In genomic region chr6:134821914-134822862, GRCh38 we compare ENCODE assay signal across 14 cellular contexts.
DNase-seq lines count a peak whose midpoint lies in the region; ATAC-seq and TF ChIP-seq lines count a peak whose summit lies in the region.
"Had no signal": no experiment of that assay in that cellular context is flagged by ENCODE, and none has a peak within 500 bp of the region (broad histone marks: within the 10 kb centered on the region; RNA-seq: fewer than 3 reads in every experiment).

No MANE protein-coding gene starts in this region.

- intact Hi-C loops in MCF 10A (cut with micrococcal nuclease) (loop anchor here (2.0 kb wide), 1 partner anchor 385 kb away; no protein-coding TSS in a partner anchor), breast epithelium (cut with DNase I; ENCODE audit: low total_unique reads) (loop anchor here (10.0 kb wide), 1 partner anchor 647 kb away; no protein-coding TSS in a partner anchor)

- H3K9ac ChIP-seq in mucosa of stomach (ENCODE audit: low read length), result peak overlapping the region; percentile 47

- BruUV-seq in MCF 10A (replicated peaks; lab: Mats Ljungman, UMichigan), result no TSS peak

- peaks cover 22% of the 10 kb centered on the region for H3K4me1 Mint-ChIP-seq in MCF 10A (ENCODE audit: insufficient read depth, unreplicated experiment)

- H3K4me1 ChIP-seq in breast epithelium (peaks cover 0 to 2% of the 10 kb centered on the region in 2 donors), mucosa of stomach (ENCODE audit: control insufficient read depth, insufficient read depth, low read length) (no peaks in the 10 kb centered on the region)

- CTCF ChIA-PET in MCF 10A (lab: Yijun Ruan, JAX), result interaction anchor here (0.6 to 12.7 kb wide), 42 partner anchors 9 to 712 kb away, joined by 3 to 147 read pairs (median 4); no protein-coding TSS in a partner anchor

- POLR2A ChIA-PET in MCF 10A (lab: Yijun Ruan, JAX), result interaction anchor here (0.6 to 2.3 kb wide), 9 partner anchors 119 to 701 kb away, joined by 3 to 13 read pairs (median 5); no protein-coding TSS in a partner anchor

- no peaks in the 10 kb centered on the region for H3K9me3 Mint-ChIP-seq in MCF 10A (ENCODE audit: unreplicated experiment)
- H3K9me3 Mint-ChIP-seq: activated naive CD4-positive, alpha-beta T cell treated with anti-CD3 and anti-CD28 coated beads for 36 hours had no signal

- peak overlapping the region; percentile 29 for H3K27ac Mint-ChIP-seq in MCF 10A (ENCODE audit: low read depth, unreplicated experiment)
- H3K27ac Mint-ChIP-seq: activated naive CD4-positive, alpha-beta T cell treated with anti-CD3 and anti-CD28 coated beads for 36 hours had no signal

- H3K36me3 Mint-ChIP-seq in MCF 10A (ENCODE audit: insufficient read depth, unreplicated experiment), result no peaks in the 10 kb centered on the region

- DNase-seq in MCF 10A (ENCODE audit: unreplicated experiment) (no peak), breast epithelium (ENCODE audit: low spot score in 2 of 2) (no peak), fibroblast of mammary gland (ENCODE audit: low read depth) (peak; percentile 49), SHP77 treated with DMSO at 0.1 percent for 48 hours (lab: John Stamatoyannopoulos, UW) (no peak), H4 (ENCODE audit: low spot score) (no peak), globus pallidus (ENCODE audit: low spot score) (no peak)
- DNase-seq: activated T-cell treated with anti-CD3 and anti-CD28 coated beads for 4 hours, left lung, NCI-H187 treated with DMSO at 0.1 percent for 48 hours had no signal

- H3K27me3 ChIP-seq in breast epithelium (no peaks in the 10 kb centered on the region), mucosa of stomach (ENCODE audit: control insufficient read depth, insufficient read depth, low read length) (no peaks in the 10 kb centered on the region)
- H3K27me3 ChIP-seq: gastroesophageal sphincter, left lung had no signal

- TF ChIP-seq CTCF in MCF 10A (IDR thresholded peaks at IDR 0.05; ENCODE audit: unreplicated experiment) (no peak), breast epithelium (IDR thresholded peaks at IDR 0.05) (no peak), fibroblast of mammary gland (conservative IDR thresholded peaks at IDR 0.05; ENCODE audit: control insufficient read depth, insufficient read depth, low read depth, low read length) (no peak)

- H3K4me3 Mint-ChIP-seq in MCF 10A (ENCODE audit: unreplicated experiment), result no peak overlapping the region
- H3K4me3 Mint-ChIP-seq: activated naive CD4-positive, alpha-beta T cell treated with anti-CD3 and anti-CD28 coated beads for 36 hours had no signal

- no peak overlapping the region for H3K27ac ChIP-seq in breast epithelium
- H3K27ac ChIP-seq: coronary artery, gastroesophageal sphincter had no signal

- H3K27me3 Mint-ChIP-seq in MCF 10A (ENCODE audit: insufficient read depth, unreplicated experiment), result no peaks in the 10 kb centered on the region

- H3K9me3 ChIP-seq in breast epithelium (no peaks in the 10 kb centered on the region), mucosa of stomach (ENCODE audit: control insufficient read depth, low read length) (no peaks in the 10 kb centered on the region)
- H3K9me3 ChIP-seq: gastroesophageal sphincter, left lung had no signal

- H3K36me3 ChIP-seq in breast epithelium, result no peaks in the 10 kb centered on the region
- H3K36me3 ChIP-seq in mucosa of stomach (ENCODE audit: control insufficient read depth, insufficient read depth, low read length), result no peaks in the 10 kb centered on the region
- H3K36me3 ChIP-seq: gastroesophageal sphincter, left lung had no signal

- no peak for ATAC-seq in GM19324 (IDR thresholded peaks at IDR 0.05; ENCODE audit: low FRiP score, unreplicated experiment)

- no peak overlapping the region for H3K4me3 ChIP-seq in breast epithelium
- H3K4me3 ChIP-seq in fibroblast of mammary gland (ENCODE audit: control insufficient read depth, low read depth, low read length), result no peak overlapping the region
- no peak overlapping the region for H3K4me3 ChIP-seq in mucosa of stomach (ENCODE audit: low read length)
- H3K4me3 ChIP-seq: coronary artery, gastroesophageal sphincter, left lung had no signal

- TF ChIP-seq POLR2A in breast epithelium (IDR thresholded peaks at IDR 0.05), result no peak
